Comparison of ENCODE assay signal across 9 cellular contexts in the genomic region with DNA sequence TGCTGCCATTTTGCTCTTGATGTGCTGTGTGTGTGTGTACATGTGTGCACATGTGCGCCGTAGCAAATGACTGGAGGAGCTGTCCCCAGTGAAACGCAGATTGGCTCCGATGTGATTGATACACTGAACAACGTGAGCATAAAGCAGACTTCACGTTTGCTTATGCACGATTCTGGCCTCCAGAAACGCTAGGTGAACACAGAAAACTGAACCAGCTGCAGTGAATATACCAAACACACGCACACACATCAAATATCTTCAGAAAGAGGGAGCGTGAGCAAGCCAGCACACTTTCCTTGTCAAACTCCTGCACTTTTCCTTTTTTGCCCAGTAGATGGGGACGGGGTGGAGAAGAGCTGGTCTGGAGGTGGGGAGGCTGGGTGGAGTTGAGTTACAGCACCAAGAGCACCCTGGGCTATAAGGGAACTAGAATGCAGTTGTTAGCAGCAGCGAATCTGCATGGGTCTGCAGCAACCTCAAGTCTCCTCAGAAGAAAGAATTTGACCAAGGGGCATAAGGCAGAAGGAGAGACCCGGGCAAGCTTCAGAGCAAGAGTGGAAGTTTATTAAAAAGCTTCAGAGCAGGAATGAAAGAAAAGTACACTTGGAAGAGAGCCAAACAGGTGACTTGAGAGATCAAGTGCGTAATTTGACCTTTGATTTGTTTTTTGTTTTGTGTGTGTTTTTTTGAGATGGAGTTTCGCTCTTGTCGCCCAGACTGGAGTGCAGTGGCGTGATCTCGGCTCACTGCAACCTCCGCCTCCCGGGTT.
DNase-seq lines count a peak whose midpoint lies in the region; ATAC-seq and TF ChIP-seq lines count a peak whose summit lies in the region.
"Had no signal": no experiment of that assay in that cellular context is flagged by ENCODE, and none has a peak within 500 bp of the region (broad histone marks: within the 10 kb centered on the region; RNA-seq: fewer than 3 reads in every experiment).

No MANE protein-coding gene starts in this region.

- H3K4me3 Mint-ChIP-seq in Caco-2 (ENCODE audit: unreplicated experiment) (peak overlapping the region; percentile 22), immature natural killer cell (no peak overlapping the region)
- H3K4me3 Mint-ChIP-seq in stimulated activated naive CD8-positive, alpha-beta T cell treated with anti-CD3 and anti-CD28 coated beads, Interleukin-15, amount 100 ng/mL, for 72 hours = no peak overlapping the region

- DNase-seq in Caco-2 (peak; percentile 70 to 72), NCI-H128 (lab: John Stamatoyannopoulos, UW; ENCODE audit: unreplicated experiment) (peak; percentile 86), SJCRH30 (peak; percentile 33 to 49), left lung (no peak), HuH-7.5 (ENCODE audit: low spot score) (no peak), immature natural killer cell (no peak), dermis blood vessel endothelial cell (no peak)
- no peak for DNase-seq in stimulated activated naive CD8-positive, alpha-beta T cell treated with anti-CD3 and anti-CD28 coated beads, Interleukin-15, amount 100 ng/mL, for 72 hours

- no TSS peak for BruUV-seq in Caco-2 (replicated peaks; lab: Mats Ljungman, UMichigan)

- POLR2A ChIA-PET in Caco-2 (lab: Charles Lee) = no interaction called here

- H3K27ac Mint-ChIP-seq in Caco-2 (ENCODE audit: unreplicated experiment) (no peak overlapping the region), immature natural killer cell (no peak overlapping the region)
- no peak overlapping the region for H3K27ac Mint-ChIP-seq in stimulated activated naive CD8-positive, alpha-beta T cell treated with anti-CD3 and anti-CD28 coated beads, Interleukin-15, amount 100 ng/mL, for 72 hours

- H3K36me3 ChIP-seq in Caco-2 (ENCODE audit: control insufficient read depth, insufficient read depth, low read length) (no peaks in the 10 kb centered on the region), SJCRH30 (no peaks in the 10 kb centered on the region), left lung (no peaks in the 10 kb centered on the region)
- H3K36me3 ChIP-seq: SJSA1 had no signal

- H3K27ac ChIP-seq in SJCRH30 = no peak overlapping the region
- H3K27ac ChIP-seq in left lung = no peak overlapping the region
- H3K27ac ChIP-seq: SJSA1 had no signal

- H3K9me3 ChIP-seq in Caco-2 (no peaks in the 10 kb centered on the region), SJCRH30 (replicated peaks) (no peaks in the 10 kb centered on the region), left lung (no peaks in the 10 kb centered on the region)
- H3K9me3 ChIP-seq: SJSA1 had no signal

- H3K9me3 Mint-ChIP-seq in Caco-2 (ENCODE audit: unreplicated experiment) (no peaks in the 10 kb centered on the region), immature natural killer cell (no peaks in the 10 kb centered on the region)
- peaks cover 0 to 5% of the 10 kb centered on the region in 2 donors for H3K9me3 Mint-ChIP-seq in stimulated activated naive CD8-positive, alpha-beta T cell treated with anti-CD3 and anti-CD28 coated beads, Interleukin-15, amount 100 ng/mL, for 72 hours

- peak; percentile 76 for ATAC-seq in left lung
- no peak for ATAC-seq in stimulated activated naive CD8-positive, alpha-beta T cell treated with anti-CD3 and anti-CD28 coated beads, Interleukin-15, amount 100 ng/mL, for 72 hours

- H3K4me1 Mint-ChIP-seq in Caco-2 (ENCODE audit: low read depth, unreplicated experiment) = peaks cover 6% of the 10 kb centered on the region
- no peaks in the 10 kb centered on the region for H3K4me1 Mint-ChIP-seq in immature natural killer cell
- no peaks in the 10 kb centered on the region for H3K4me1 Mint-ChIP-seq in stimulated activated naive CD8-positive, alpha-beta T cell treated with anti-CD3 and anti-CD28 coated beads, Interleukin-15, amount 100 ng/mL, for 72 hours

- H3K4me3 ChIP-seq in Caco-2 (ENCODE audit: low read depth, low read length) = no peak overlapping the region
- H3K4me3 ChIP-seq in SJCRH30 = no peak overlapping the region
- H3K4me3 ChIP-seq in left lung = no peak overlapping the region
- H3K4me3 ChIP-seq: SJSA1 had no signal

- H3K4me1 ChIP-seq in Caco-2 (no peaks in the 10 kb centered on the region), SJCRH30 (peaks cover 19% of the 10 kb centered on the region; the same call in 1 of the 2 replicates), left lung (no peaks in the 10 kb centered on the region)
- H3K4me1 ChIP-seq: SJSA1 had no signal

- H3K27me3 ChIP-seq in Caco-2 (replicated peaks; ENCODE audit: control insufficient read depth, insufficient read depth, low read length) (no peaks in the 10 kb centered on the region), SJCRH30 (no peaks in the 10 kb centered on the region), left lung (no peaks in the 10 kb centered on the region)
- H3K27me3 ChIP-seq: SJSA1 had no signal

- CTCF ChIA-PET in Caco-2 (lab: Charles Lee) = interaction anchor here (0.8 to 1.6 kb wide), 5 partner anchors 12 to 97 kb away, joined by 3 to 5 read pairs (median 3); a partner anchor contains a TSS

- intact Hi-C loops in Caco-2 (cut with micrococcal nuclease; ENCODE audit: unreplicated experiment) = no loop called here
- intact Hi-C loops in left lung (cut with DNase I) = no loop called here

- TF ChIP-seq CTCF in Caco-2 (IDR thresholded peaks at IDR 0.05; ENCODE audit: insufficient read depth in 1 of 2, low read depth in 1 of 2, low read length in 1 of 2, severe bottlenecking in 1 of 2, unreplicated experiment in 1 of 2) (peak; percentile 41 to 70), left lung (IDR thresholded peaks at IDR 0.05) (no peak)

- H3K36me3 Mint-ChIP-seq in Caco-2 (ENCODE audit: insufficient read depth, unreplicated experiment) (no peaks in the 10 kb centered on the region), immature natural killer cell (no peaks in the 10 kb centered on the region)

- no peaks in the 10 kb centered on the region for H3K27me3 Mint-ChIP-seq in Caco-2 (ENCODE audit: insufficient read depth, unreplicated experiment)
- peaks cover 0 to 2% (median 0%) of the 10 kb centered on the region in 3 donors for H3K27me3 Mint-ChIP-seq in immature natural killer cell (ENCODE audit: low read depth in 3 of 3)
- H3K27me3 Mint-ChIP-seq in stimulated activated naive CD8-positive, alpha-beta T cell treated with anti-CD3 and anti-CD28 coated beads, Interleukin-15, amount 100 ng/mL, for 72 hours = no peaks in the 10 kb centered on the region

Comparison
In these comparisons a context has a peak if more than half of its experiments do, and no peak if none do; other contexts are left out.
1. DNase-seq: peak in Caco-2 (2 of 2), NCI-H128 (single experiment) and SJCRH30 (2 of 2); none in left lung (0 of 2), HuH-7.5 (single experiment), immature natural killer cell (0 of 3), stimulated activated naive CD8-positive, alpha-beta T cell treated with anti-CD3 and anti-CD28 coated beads, Interleukin-15, amount 100 ng/mL, for 72 hours (0 of 2) and dermis blood vessel endothelial cell (single experiment).
2. CTCF ChIP-seq: peak in Caco-2 (2 of 2); none in left lung (0 of 2).